Comparison of ENCODE assay signal across 8 cellular contexts in the genomic region with DNA sequence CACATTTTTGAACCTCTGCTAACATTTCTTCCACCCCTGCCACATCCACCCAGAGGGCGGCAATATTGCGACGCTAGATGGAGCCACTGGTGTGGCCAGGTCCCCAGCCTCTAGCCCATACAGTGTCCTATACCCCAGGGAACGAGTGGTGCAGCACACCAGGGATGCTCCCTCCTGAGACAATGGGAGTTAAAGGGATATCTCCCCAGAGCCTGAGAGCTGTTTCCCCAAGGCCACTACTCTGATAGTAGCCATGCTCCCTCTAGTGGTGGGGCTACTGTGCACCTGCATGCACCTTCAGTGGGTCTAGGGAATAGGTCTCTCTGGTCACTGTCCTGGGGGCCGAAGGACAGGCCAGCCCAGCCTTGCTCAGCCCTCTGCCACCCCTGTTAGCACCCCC.
DNase-seq lines count a peak whose midpoint lies in the region; ATAC-seq and TF ChIP-seq lines count a peak whose summit lies in the region.

No MANE protein-coding gene starts in this region.

- peak; percentile 50 for TF ChIP-seq CTCF in chondrocyte (IDR thresholded peaks at IDR 0.05)

- no peaks in the 10 kb centered on the region for H3K27me3 Mint-ChIP-seq in chondrocyte (ENCODE audit: low read depth)

- H3K4me1 Mint-ChIP-seq in chondrocyte (ENCODE audit: low read depth): no peaks in the 10 kb centered on the region

- no peaks in the 10 kb centered on the region for H3K36me3 Mint-ChIP-seq in chondrocyte (ENCODE audit: low read depth)

- no peak overlapping the region for H3K4me3 Mint-ChIP-seq in chondrocyte (ENCODE audit: unreplicated experiment)

- peak; percentile 43 for DNase-seq in DMS 273 (lab: John Stamatoyannopoulos, UW; ENCODE audit: unreplicated experiment)
- no peak for DNase-seq in DMS 273 treated with DMSO at 0.1 percent for 48 hours (lab: John Stamatoyannopoulos, UW)
- peak; percentile 19 for DNase-seq in NCI-H1092 treated with DMSO at 0.1 percent for 48 hours (lab: John Stamatoyannopoulos, UW)
- DNase-seq in chondrocyte (ENCODE audit: low spot score): no peak
- peak; percentile 10 for DNase-seq in renal cortical epithelial cell (ENCODE audit: low read depth)
- no peak for DNase-seq in epidermal melanocyte (ENCODE audit: insufficient read length, low spot score)
- DNase-seq in OCI-M2 (lab: John Stamatoyannopoulos, UW; ENCODE audit: unreplicated experiment): no peak

- no peak overlapping the region for H3K27ac Mint-ChIP-seq in chondrocyte (ENCODE audit: unreplicated experiment)

- ATAC-seq in GM19324 (IDR thresholded peaks at IDR 0.05; ENCODE audit: low FRiP score, unreplicated experiment): peak; percentile 84

- no peaks in the 10 kb centered on the region for H3K9me3 Mint-ChIP-seq in chondrocyte (ENCODE audit: low read depth)

Comparison
In these comparisons a context has a peak if more than half of its experiments do, and no peak if none do; other contexts are left out.
1. DNase-seq: peak in DMS 273 (single experiment), NCI-H1092 treated with DMSO at 0.1 percent for 48 hours (single experiment) and renal cortical epithelial cell (single experiment); none in DMS 273 treated with DMSO at 0.1 percent for 48 hours (single experiment), chondrocyte (single experiment), epidermal melanocyte (single experiment) and OCI-M2 (single experiment).